8 cellular contexts compared by ENCODE assay signal in the genomic region with DNA sequence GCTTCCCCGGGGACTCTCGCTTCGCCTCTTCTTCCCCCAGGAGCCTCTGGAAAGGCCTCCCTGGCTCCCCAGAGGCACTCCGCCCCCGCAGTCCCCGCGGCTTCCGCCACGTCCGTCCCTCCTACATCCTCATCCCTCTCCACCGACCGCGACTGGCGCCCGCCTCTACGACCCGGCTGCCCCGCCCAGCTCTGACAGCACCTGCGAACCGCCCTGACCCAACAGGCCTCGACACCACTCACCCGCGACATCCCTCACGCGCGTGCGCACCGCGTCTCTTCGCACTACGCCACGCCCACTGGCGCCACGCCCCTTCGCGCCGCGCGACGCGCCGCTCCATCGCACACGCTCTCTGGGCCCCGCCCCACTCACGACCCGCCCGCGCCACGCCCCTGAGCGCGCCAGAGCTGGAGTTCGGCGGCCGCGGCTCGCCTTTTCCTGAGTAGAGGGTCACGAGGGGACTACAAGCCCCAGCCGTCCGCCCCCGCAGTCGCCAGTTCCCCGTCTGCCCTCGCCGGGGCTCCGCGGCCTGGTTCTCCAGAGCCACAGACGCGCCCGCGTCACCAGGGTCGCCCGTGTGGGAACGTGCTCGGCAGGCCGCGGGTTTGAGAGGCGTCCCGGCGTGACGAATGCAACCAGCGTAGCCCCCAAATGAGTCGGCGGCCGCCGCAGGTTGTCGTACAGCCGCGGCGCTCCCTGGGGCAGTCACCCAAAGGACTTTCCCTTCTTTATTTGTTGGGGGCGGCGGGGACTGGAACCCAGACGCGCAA. TPM values are rescaled to one million over a fixed set of nuclear protein-coding genes. Genes with fewer than 3 reads are reported as not detected.
DNase-seq lines count a peak whose midpoint lies in the region; ATAC-seq and TF ChIP-seq lines count a peak whose summit lies in the region.

No MANE protein-coding gene starts in this region.

- intact Hi-C loops in right cardiac atrium (cut with DNase I) (loop anchor here in 2 of 4 donors (5.0 to 10.0 kb wide), 2 partner anchors 82 to 129 kb away; a partner anchor contains a TSS), vagina (cut with DNase I) (loop anchor here (5.0 kb wide), 2 partner anchors 82 to 127 kb away; a partner anchor contains a TSS)

- H3K27me3 ChIP-seq in right cardiac atrium (ENCODE audit: control insufficient read depth, insufficient read depth) (no peaks in the 10 kb centered on the region), rectal smooth muscle tissue (ENCODE audit: control insufficient read depth, insufficient read depth, low read length) (no peaks in the 10 kb centered on the region), vagina (no peaks in the 10 kb centered on the region)

- H3K4me3 ChIP-seq in right cardiac atrium (ENCODE audit: low read length) (peak overlapping the region; percentile 59), rectal smooth muscle tissue (ENCODE audit: low read length) (peak overlapping the region; percentile 68), vagina (peak overlapping the region; percentile 74)

- TF ChIP-seq CTCF in vagina (IDR thresholded peaks at IDR 0.05) = no peak

- H3K27ac ChIP-seq in right cardiac atrium (ENCODE audit: low read length) (peak overlapping the region; percentile 95), rectal smooth muscle tissue (ENCODE audit: low read depth, low read length) (peak overlapping the region; percentile 96), vagina (peak overlapping the region; percentile 96)

- WGBS in right cardiac atrium = under 1% methylated on average over 94 of the region's 94 CpGs

- peak; percentile 78 to 95 for TF ChIP-seq POLR2A in vagina (IDR thresholded peaks at IDR 0.05)

- H3K4me1 ChIP-seq in right cardiac atrium (ENCODE audit: control insufficient read depth, insufficient read depth, low read length) (peaks cover 4% of the 10 kb centered on the region), rectal smooth muscle tissue (ENCODE audit: control insufficient read depth, insufficient read depth, low read length) (peaks cover 4% of the 10 kb centered on the region), vagina (peaks cover 23% of the 10 kb centered on the region)

- H3K9ac ChIP-seq in rectal smooth muscle tissue (ENCODE audit: low read length) = peak overlapping the region; percentile 80

- DNase-seq in NCI-H187 treated with DMSO at 0.1 percent for 48 hours (lab: John Stamatoyannopoulos, UW) (peak; percentile 48), T-helper 2 cell (peak; percentile 93 to 99 (median 96)), anterior cingulate cortex (lab: John Stamatoyannopoulos, UW) (peak; percentile 72 to 95 (median 92)), right cardiac atrium (peak; percentile 95 to 99 (median 98)), vagina (ENCODE audit: extremely low spot score in 2 of 2) (peak in 1 of 2 donors; percentile 96)

- H3K9me3 ChIP-seq in right cardiac atrium (ENCODE audit: control insufficient read depth, low read length) (no peaks in the 10 kb centered on the region), vagina (no peaks in the 10 kb centered on the region)

- H3K36me3 ChIP-seq in rectal smooth muscle tissue (ENCODE audit: control insufficient read depth, insufficient read depth, low read length) = no peaks in the 10 kb centered on the region
- H3K36me3 ChIP-seq in vagina = peaks cover 0 to 6% of the 10 kb centered on the region in 2 donors

- peak; percentile 54 for ATAC-seq in GM18508 (IDR thresholded peaks at IDR 0.05; ENCODE audit: insufficient read depth, unreplicated experiment)
- ATAC-seq in HG02973 (IDR thresholded peaks at IDR 0.05; ENCODE audit: unreplicated experiment) = peak; percentile 75
- peak; percentile 98 for ATAC-seq in right cardiac atrium

RNA-seq across cellular contexts. Expression of a gene that starts 56.2 kb away (rescaled TPM):
- total RNA-seq in right cardiac atrium (10 to 100 TPM in 1 of 4 donors, 1 to 10 TPM in 3; 4.6 to 11.2 (median 7.4) TPM), vagina (9.8 TPM)
- polyA plus RNA-seq in right cardiac atrium = 2.0 TPM
